In genomic region chr12:69570545-69571399, GRCh38 we compare ENCODE assay signal across 8 cellular contexts. TPM values are rescaled to one million over a fixed set of nuclear protein-coding genes. Genes with fewer than 3 reads are reported as not detected.
A peak's percentile ranks its signal among the peaks of the same experiment; 100 is the strongest.
DNase-seq lines count a peak whose midpoint lies in the region; ATAC-seq and TF ChIP-seq lines count a peak whose summit lies in the region.

No MANE protein-coding gene starts in this region.

- H3K27me3 Mint-ChIP-seq in activated CD4-positive, alpha-beta T cell treated with anti-CD3 and anti-CD28 coated beads, Interleukin-2, amount 10 ng/mL, durations not matched to agents 24 days and 14 days: no peaks in the 10 kb centered on the region
- no peaks in the 10 kb centered on the region for H3K27me3 Mint-ChIP-seq in mesothelial cell of epicardium (ENCODE audit: low read depth)
- no peaks in the 10 kb centered on the region for H3K27me3 Mint-ChIP-seq in stimulated activated naive B cell treated with anti-CD40 and anti-IgM and Interleukin-4, amounts not matched to agents 10 μg/mL and 1 μg/mL and 100 μg/mL, for 72 hours

- TF ChIP-seq CTCF in mesothelial cell of epicardium (IDR thresholded peaks at IDR 0.05; ENCODE audit: unreplicated experiment): peak; percentile 71

- no peak overlapping the region for H3K4me3 ChIP-seq in effector memory CD4-positive, alpha-beta T cell (ENCODE audit: insufficient read depth, low read depth, low read length, poor library complexity, severe bottlenecking)

- H3K27me3 ChIP-seq in effector memory CD4-positive, alpha-beta T cell (replicated peaks; ENCODE audit: control insufficient read depth, insufficient read depth, low read length, poor library complexity, severe bottlenecking): no peaks in the 10 kb centered on the region

- DNase-seq in activated gamma-delta T cell treated with Interleukin-2 at 50 U/mL for 16 hours: peak; percentile 50
- DNase-seq in activated gamma-delta T cell (lab: John Stamatoyannopoulos, UW): no peak
- DNase-seq in NCI-H2196 treated with DMSO at 0.1 percent for 48 hours (lab: John Stamatoyannopoulos, UW; ENCODE audit: unreplicated experiment): peak; percentile 66
- peak; percentile 86 for DNase-seq in activated CD4-positive, alpha-beta T cell treated with anti-CD3 and anti-CD28 coated beads, Interleukin-2, amount 10 ng/mL, durations not matched to agents 24 days and 14 days
- peak; percentile 25 to 46 (median 32) for DNase-seq in effector memory CD4-positive, alpha-beta T cell
- peak in 1 of 2 experiments; percentile 46 for DNase-seq in mesothelial cell of epicardium (ENCODE audit: low spot score in 2 of 2, unreplicated experiment in 2 of 2)
- peak; percentile 23 for DNase-seq in stimulated activated naive B cell treated with anti-CD40 and anti-IgM and Interleukin-4, amounts not matched to agents 10 μg/mL and 1 μg/mL and 100 μg/mL, for 72 hours

- H3K4me1 ChIP-seq in effector memory CD4-positive, alpha-beta T cell (ENCODE audit: control insufficient read depth, insufficient read depth, low read length, poor library complexity, severe bottlenecking): no peaks in the 10 kb centered on the region

- peaks cover 12% of the 10 kb centered on the region for H3K4me1 Mint-ChIP-seq in activated CD4-positive, alpha-beta T cell treated with anti-CD3 and anti-CD28 coated beads, Interleukin-2, amount 10 ng/mL, durations not matched to agents 24 days and 14 days
- no peaks in the 10 kb centered on the region for H3K4me1 Mint-ChIP-seq in mesothelial cell of epicardium
- no peaks in the 10 kb centered on the region for H3K4me1 Mint-ChIP-seq in stimulated activated naive B cell treated with anti-CD40 and anti-IgM and Interleukin-4, amounts not matched to agents 10 μg/mL and 1 μg/mL and 100 μg/mL, for 72 hours

- intact Hi-C loops in activated CD4-positive, alpha-beta T cell treated with anti-CD3 and anti-CD28 coated beads, Interleukin-2, amount 10 ng/mL, durations not matched to agents 24 days and 14 days (cut with micrococcal nuclease): loop anchor here (1.0 to 5.0 kb wide), 4 partner anchors 98 to 279 kb away; partner anchors contain the start of gene FRS2

- peaks cover 22% of the 10 kb centered on the region for H3K36me3 ChIP-seq in effector memory CD4-positive, alpha-beta T cell (ENCODE audit: control insufficient read depth, insufficient read depth, low read length)

- peak overlapping the region; percentile 25 for H3K27ac ChIP-seq in effector memory CD4-positive, alpha-beta T cell (ENCODE audit: insufficient read depth, low read length, poor library complexity, severe bottlenecking)

- H3K9me3 Mint-ChIP-seq in activated CD4-positive, alpha-beta T cell treated with anti-CD3 and anti-CD28 coated beads, Interleukin-2, amount 10 ng/mL, durations not matched to agents 24 days and 14 days: no peaks in the 10 kb centered on the region
- no peaks in the 10 kb centered on the region for H3K9me3 Mint-ChIP-seq in mesothelial cell of epicardium
- no peaks in the 10 kb centered on the region for H3K9me3 Mint-ChIP-seq in stimulated activated naive B cell treated with anti-CD40 and anti-IgM and Interleukin-4, amounts not matched to agents 10 μg/mL and 1 μg/mL and 100 μg/mL, for 72 hours

- peaks cover 36% of the 10 kb centered on the region for H3K36me3 Mint-ChIP-seq in activated CD4-positive, alpha-beta T cell treated with anti-CD3 and anti-CD28 coated beads, Interleukin-2, amount 10 ng/mL, durations not matched to agents 24 days and 14 days (ENCODE audit: low read depth)
- peaks cover 26% of the 10 kb centered on the region for H3K36me3 Mint-ChIP-seq in mesothelial cell of epicardium
- H3K36me3 Mint-ChIP-seq in stimulated activated naive B cell treated with anti-CD40 and anti-IgM and Interleukin-4, amounts not matched to agents 10 μg/mL and 1 μg/mL and 100 μg/mL, for 72 hours: peaks cover 17 to 33% of the 10 kb centered on the region in 2 donors

- peak; percentile 84 for ATAC-seq in HG02885 (IDR thresholded peaks at IDR 0.05; ENCODE audit: poor library complexity, unreplicated experiment)
- peak; percentile 77 to 85 for ATAC-seq in stimulated activated naive B cell treated with anti-CD40 and anti-IgM and Interleukin-4, amounts not matched to agents 10 μg/mL and 1 μg/mL and 100 μg/mL, for 72 hours (replicated peaks)

- H3K27ac Mint-ChIP-seq in activated CD4-positive, alpha-beta T cell treated with anti-CD3 and anti-CD28 coated beads, Interleukin-2, amount 10 ng/mL, durations not matched to agents 24 days and 14 days: no peak overlapping the region
- H3K27ac Mint-ChIP-seq in mesothelial cell of epicardium: no peak overlapping the region
- no peak overlapping the region for H3K27ac Mint-ChIP-seq in stimulated activated naive B cell treated with anti-CD40 and anti-IgM and Interleukin-4, amounts not matched to agents 10 μg/mL and 1 μg/mL and 100 μg/mL, for 72 hours

- H3K4me3 Mint-ChIP-seq in activated CD4-positive, alpha-beta T cell treated with anti-CD3 and anti-CD28 coated beads, Interleukin-2, amount 10 ng/mL, durations not matched to agents 24 days and 14 days: no peak overlapping the region
- no peak overlapping the region for H3K4me3 Mint-ChIP-seq in mesothelial cell of epicardium
- H3K4me3 Mint-ChIP-seq in stimulated activated naive B cell treated with anti-CD40 and anti-IgM and Interleukin-4, amounts not matched to agents 10 μg/mL and 1 μg/mL and 100 μg/mL, for 72 hours: no peak overlapping the region

- no peaks in the 10 kb centered on the region for H3K9me3 ChIP-seq in effector memory CD4-positive, alpha-beta T cell (ENCODE audit: control insufficient read depth, low read length)

RNA-seq across cellular contexts. Expression of gene CCT2, which starts 14.5 kb away (rescaled TPM):
- total RNA-seq in activated CD4-positive, alpha-beta T cell treated with anti-CD3 and anti-CD28 coated beads, Interleukin-2, amount 10 ng/mL, durations not matched to agents 24 days and 14 days: 490 and 511 TPM in 2 replicates
- total RNA-seq in mesothelial cell of epicardium: 215 to 223 TPM (median 220 TPM) in 3 replicates

RNA-seq across cellular contexts. Expression of gene LRRC10, which starts 39.9 kb away (rescaled TPM):
- not detected in 2 replicates for total RNA-seq in activated CD4-positive, alpha-beta T cell treated with anti-CD3 and anti-CD28 coated beads, Interleukin-2, amount 10 ng/mL, durations not matched to agents 24 days and 14 days
- not detected in 3 replicates for total RNA-seq in mesothelial cell of epicardium
